In the genomic region with DNA sequence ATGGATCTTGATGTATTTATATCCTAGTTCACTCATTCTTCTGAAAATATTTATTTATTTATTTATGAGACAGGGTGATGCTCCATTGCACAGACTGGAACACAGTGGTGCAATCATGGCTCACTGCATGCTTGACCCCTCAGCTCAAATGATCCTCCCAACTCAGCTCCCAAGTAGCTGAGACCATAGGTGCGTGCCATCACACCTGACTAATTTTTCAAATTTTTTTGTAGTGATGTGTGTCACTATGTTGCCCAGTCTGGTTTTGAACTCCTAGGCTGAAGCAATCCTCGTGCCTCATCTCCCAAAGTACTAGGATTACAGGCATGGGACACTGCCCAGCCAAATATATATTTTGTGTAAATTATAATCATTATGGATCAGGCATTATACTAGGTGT, we compare ENCODE assay signal across 24 cellular contexts.
"Had no signal": no experiment of that assay in that cellular context is flagged by ENCODE, and none has a peak within 500 bp of the region (broad histone marks: within the 10 kb centered on the region; RNA-seq: fewer than 3 reads in every experiment).

No MANE protein-coding gene starts in this region.

- DNase-seq: central memory CD4-positive, alpha-beta T cell; dorsolateral prefrontal cortex; effector CD4-positive, alpha-beta T cell; erythroblast; esophagus squamous epithelium; head of caudate nucleus; kidney; left colon; left ventricle myocardium superior; mucosa of descending colon; naive thymus-derived CD4-positive, alpha-beta T cell; stimulated activated CD4-positive, alpha-beta T cell treated with anti-CD3 and anti-CD28 coated beads, Interleukin-12 subunit alpha, Interleukin-12 subunit beta, amount 100 ng/mL, for 4 hours; stimulated activated CD4-positive, alpha-beta T cell treated with anti-CD3 and anti-CD28 coated beads, Interleukin-2, amount 100 ng/mL, for 24 hours; stimulated activated CD4-positive, alpha-beta T cell treated with anti-CD3 and anti-CD28 coated beads, Interleukin-4, amount 100 ng/mL, for 24 hours; stimulated activated naive CD4-positive, alpha-beta T cell treated with Interleukin-2 at 50 U/mL for 16 hours; stomach had no signal

- H3K27ac ChIP-seq: dorsolateral prefrontal cortex, esophagus squamous epithelium, neural progenitor cell, parathyroid adenoma, right atrium auricular region, stomach, thyroid gland had no signal

- H3K27me3 ChIP-seq: dorsolateral prefrontal cortex, esophagus squamous epithelium, neural progenitor cell, right atrium auricular region, stomach, thyroid gland had no signal

- ATAC-seq: left colon; left ventricle myocardium superior; mucosa of descending colon; naive thymus-derived CD4-positive, alpha-beta T cell; sciatic nerve; stimulated activated effector memory CD8-positive, alpha-beta T cell treated with anti-CD3 and anti-CD28 coated beads, Interleukin-12 subunit alpha, Interleukin-12 subunit beta, amount 100 ng/mL, for 72 hours had no signal

- H3K79me2 ChIP-seq: parathyroid adenoma had no signal

- H3K4me3 ChIP-seq: dorsolateral prefrontal cortex, esophagus squamous epithelium, lung, mucosa of descending colon, neural progenitor cell, right atrium auricular region, smooth muscle cell, stomach, thyroid gland had no signal

- H3K4me2 ChIP-seq: neural progenitor cell, smooth muscle cell had no signal

- H3K4me1 ChIP-seq: neural progenitor cell, parathyroid adenoma, right atrium auricular region, stomach had no signal

- H3K9me3 ChIP-seq: esophagus squamous epithelium, mucosa of descending colon, right atrium auricular region, stomach, thyroid gland had no signal

- H2AFZ ChIP-seq: neural progenitor cell, parathyroid adenoma had no signal

- H3K9ac ChIP-seq: neural progenitor cell, parathyroid adenoma had no signal

- H3K36me3 ChIP-seq: esophagus squamous epithelium, neural progenitor cell, right atrium auricular region, stomach, thyroid gland had no signal
